In the genomic region with DNA sequence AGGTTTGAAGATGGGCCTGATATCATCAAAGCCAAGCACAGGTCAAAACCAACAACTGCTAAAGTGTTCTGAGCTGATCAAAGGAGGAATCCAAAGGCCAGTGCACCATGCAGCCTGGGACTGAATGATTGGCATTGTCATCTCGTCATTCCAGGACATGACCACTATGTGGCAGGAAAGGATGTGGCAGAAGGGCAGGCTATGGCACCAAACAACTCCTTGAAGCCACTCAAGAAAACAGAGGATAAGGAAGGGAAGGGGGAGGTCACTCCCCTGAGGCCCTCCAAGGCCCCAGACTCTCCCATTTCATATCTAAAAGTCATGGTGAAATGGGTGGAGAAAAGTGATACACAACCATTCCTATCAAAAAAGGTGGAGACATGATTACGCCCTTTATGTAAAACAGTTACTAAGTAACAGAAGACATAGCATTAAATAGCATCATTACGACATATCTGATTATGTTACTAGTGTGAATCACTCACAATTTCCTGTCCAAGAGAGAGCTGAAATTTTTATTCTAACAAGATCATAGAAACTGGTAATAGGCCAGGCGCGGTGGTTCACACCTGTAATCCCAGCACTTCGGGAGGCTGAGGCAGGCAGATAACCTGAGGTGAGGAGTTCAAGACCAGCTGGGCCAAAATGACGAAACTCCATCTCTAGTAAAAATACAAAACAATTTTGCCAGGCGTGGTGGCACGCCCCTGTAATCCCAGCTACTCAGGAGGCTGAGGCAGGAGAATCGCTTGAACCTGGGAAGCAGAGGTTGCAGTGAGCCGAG, we compare ENCODE assay signal across 9 cellular contexts. TPM values are rescaled to one million over a fixed set of nuclear protein-coding genes. Genes with fewer than 3 reads are reported as not detected.
DNase-seq lines count a peak whose midpoint lies in the region; ATAC-seq, FAIRE-seq and TF ChIP-seq lines count a peak whose summit lies in the region.
"Had no signal": no experiment of that assay in that cellular context is flagged by ENCODE, and none has a peak within 500 bp of the region (broad histone marks: within the 10 kb centered on the region; RNA-seq: fewer than 3 reads in every experiment).

No MANE protein-coding gene starts in this region.

- H3K4me2 ChIP-seq in keratinocyte (ENCODE audit: control insufficient read depth, extremely low read depth, insufficient read depth, low read depth, low read length) = peak overlapping the region; percentile 27

- no peaks in the 10 kb centered on the region for H3K27me3 ChIP-seq in brain microvascular endothelial cell (replicated peaks)
- H3K27me3 ChIP-seq in keratinocyte (ENCODE audit: control insufficient read depth, extremely low read depth, insufficient read depth, low read length) = no peaks in the 10 kb centered on the region

- H3K36me3 ChIP-seq in brain microvascular endothelial cell (replicated peaks) (no peaks in the 10 kb centered on the region), keratinocyte (ENCODE audit: control insufficient read depth in 2 of 2, extremely low read depth in 1 of 2, insufficient read depth in 2 of 2, low read length in 2 of 2) (no peaks in the 10 kb centered on the region)

- H4K20me1 ChIP-seq in keratinocyte (ENCODE audit: control insufficient read depth, extremely low read depth, insufficient read depth, low read length) = no peaks in the 10 kb centered on the region

- no peaks in the 10 kb centered on the region for H3K79me2 ChIP-seq in keratinocyte (ENCODE audit: control insufficient read depth, insufficient read depth, low read length)

- FAIRE-seq in keratinocyte (lab: Jason Lieb, UNC) = no peak
- FAIRE-seq: endometrium had no signal

- peaks cover 2% of the 10 kb centered on the region for H3K9me1 ChIP-seq in keratinocyte (ENCODE audit: control insufficient read depth, extremely low read depth, insufficient read depth, low read length)

- H3K4me3 ChIP-seq in brain microvascular endothelial cell (ENCODE audit: low read depth, low read length) = no peak overlapping the region
- H3K4me3 ChIP-seq in keratinocyte (ENCODE audit: control insufficient read depth in 2 of 3, extremely low read depth in 1 of 3, insufficient read depth in 2 of 3, low read depth in 1 of 3, low read length in 3 of 3) = no peak overlapping the region

- peaks cover 32% of the 10 kb centered on the region for H3K4me1 ChIP-seq in keratinocyte (ENCODE audit: control insufficient read depth, extremely low read depth, insufficient read depth, low read length)

- ATAC-seq in GM19467 (IDR thresholded peaks at IDR 0.05; ENCODE audit: unreplicated experiment) = no peak

- peak overlapping the region; percentile 6 for H3K9ac ChIP-seq in keratinocyte (ENCODE audit: control insufficient read depth, extremely low read depth, insufficient read depth, low read length)

- H3K27ac ChIP-seq in brain microvascular endothelial cell (peak overlapping the region; percentile 33), keratinocyte (ENCODE audit: control insufficient read depth, insufficient read depth, low read length) (peak overlapping the region; percentile 72)

- TF ChIP-seq CTCF in brain microvascular endothelial cell (IDR thresholded peaks at IDR 0.05; ENCODE audit: low read depth, low read length, missing control alignments) = peak; percentile 55
- TF ChIP-seq CTCF in keratinocyte (optimal IDR thresholded peaks at IDR 0.05 in 1 of 3, IDR thresholded peaks at IDR 0.05 in 1 of 3, conservative IDR thresholded peaks at IDR 0.05 in 1 of 3; ENCODE audit: extremely low read depth in 1 of 3, insufficient read depth in 2 of 3, low read length in 3 of 3) = peak; percentile 52 to 84 (median 73)

- H3K9me3 ChIP-seq in keratinocyte (ENCODE audit: control insufficient read depth, low read depth, low read length) = no peaks in the 10 kb centered on the region

- dilution Hi-C loops in keratinocyte (cut with MboI; ENCODE audit: extremely low pct_ligation_motif_present, low sequenced_read_pairs) = no loop called here

- in situ Hi-C loops in brain microvascular endothelial cell (cut with HindIII; ENCODE audit: low pct_ligation_motif_present, low sequenced_read_pairs) = no loop called here

- peak; percentile 81 for DNase-seq in A172 (ENCODE audit: low spot score)
- peak; percentile 59 for DNase-seq in EL
- DNase-seq in NCI-H226 = peak; percentile 85
- DNase-seq in brain microvascular endothelial cell = peak; percentile 24
- peak; percentile 63 for DNase-seq in keratinocyte (ENCODE audit: low read depth, low spot score)
- DNase-seq in superior temporal gyrus (ENCODE audit: extremely low spot score) = peak; percentile 79
- DNase-seq in ecto neural progenitor cell (ENCODE audit: low spot score) = no peak

- H2AFZ ChIP-seq in keratinocyte (ENCODE audit: control insufficient read depth, low read length) = peak overlapping the region; percentile 61

RNA-seq across cellular contexts. Expression of a gene that starts 49.3 kb away (rescaled TPM):
- 298 and 391 TPM in 2 replicates for total RNA-seq in A172 (2014; rRNA removed; shearing (Covaris generic))
- 195 to 220 TPM (median 207 TPM) in 3 replicates for polyA plus RNA-seq in keratinocyte
- 177 TPM for polyA plus RNA-seq in keratinocyte (2011; ENCODE audit: low read depth)
- 69.0 and 81.5 TPM in 2 replicates for polyA plus RNA-seq in keratinocyte (2011; cell fraction: cytosol; rRNA removed)
- 933 and 1,273 TPM in 2 replicates for polyA plus RNA-seq in keratinocyte (2011; cell fraction: nucleus; rRNA removed)
- polyA plus RNA-seq in keratinocyte (2012; ENCODE audit: low replicate concordance) = 296 and 367 TPM in 2 replicates
- 503 to 1,127 TPM (median 686 TPM) in 3 replicates for polyA minus RNA-seq in keratinocyte
- 209 TPM for polyA minus RNA-seq in keratinocyte (2011; cell fraction: cytosol; rRNA and poly(A)+ RNA removed)
- polyA minus RNA-seq in keratinocyte (2011; cell fraction: nucleus; rRNA and poly(A)+ RNA removed) = 2,164 and 3,990 TPM in 2 replicates
